17 cellular contexts compared by ENCODE assay signal in the genomic region with DNA sequence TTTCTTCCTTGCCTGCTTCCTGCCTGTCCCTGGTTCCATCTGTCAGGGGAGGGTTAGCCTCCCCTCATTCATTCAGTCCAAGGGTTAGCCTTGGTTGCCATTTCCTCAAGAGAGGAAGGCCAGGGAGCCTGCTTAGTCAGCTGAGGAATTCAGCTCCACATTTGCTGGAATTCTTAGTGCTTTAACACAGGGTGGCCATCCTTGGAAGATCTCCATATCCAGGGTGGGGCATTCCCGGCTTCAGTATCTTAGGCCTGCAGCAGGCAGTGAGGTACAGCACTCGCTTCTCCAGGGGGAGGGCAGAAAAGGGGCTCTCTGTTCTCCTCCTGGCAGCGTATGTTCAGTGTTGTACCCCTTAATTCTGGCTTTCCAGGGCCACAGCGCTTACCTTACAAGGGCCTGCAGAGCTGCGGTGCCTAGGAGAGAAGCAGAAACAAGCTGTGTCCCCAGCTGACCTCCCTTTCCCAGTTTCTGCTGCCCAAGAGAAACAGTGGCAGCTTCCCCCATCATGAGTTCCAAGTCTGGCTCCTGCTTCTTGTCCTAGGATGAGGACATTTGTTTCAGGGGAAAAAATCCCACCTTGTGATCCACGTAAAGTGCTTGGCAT. TPM values are rescaled to one million over a fixed set of nuclear protein-coding genes. Genes with fewer than 3 reads are reported as not detected.
A peak's percentile ranks its signal among the peaks of the same experiment; 100 is the strongest.
DNase-seq lines count a peak whose midpoint lies in the region; ATAC-seq and TF ChIP-seq lines count a peak whose summit lies in the region.
"Had no signal": no experiment of that assay in that cellular context is flagged by ENCODE, and none has a peak within 500 bp of the region (broad histone marks: within the 10 kb centered on the region; RNA-seq: fewer than 3 reads in every experiment).

No MANE protein-coding gene starts in this region.

- no peak overlapping the region for H3K4me3 ChIP-seq in IMR-90 (ENCODE audit: insufficient read depth, low read depth, low read length)
- H3K4me3 ChIP-seq in fibroblast of the aortic adventitia (ENCODE audit: low read depth, low read length): no peak overlapping the region
- H3K4me3 ChIP-seq: SJSA1 had no signal

- no peak overlapping the region for H2BK15ac ChIP-seq in IMR-90 (ENCODE audit: low read depth, low read length)

- H3K27ac ChIP-seq in IMR-90 (ENCODE audit: insufficient read depth, low read length): peak overlapping the region; percentile 12; the same call in 1 of the 2 replicates
- H3K27ac ChIP-seq: C4-2B, SJSA1 had no signal

- H3K4me1 ChIP-seq in IMR-90 (ENCODE audit: control insufficient read depth, insufficient read depth, low read length): peaks cover 16% of the 10 kb centered on the region
- H3K4me1 ChIP-seq: SJSA1 had no signal

- no peak overlapping the region for H3K18ac ChIP-seq in IMR-90 (ENCODE audit: low read depth, low read length)

- no peak for DNase-seq in activated naive CD8-positive, alpha-beta T cell treated with anti-CD3 and anti-CD28 coated beads, Interleukin-2, amount 50 U/mL, for 24 hours
- DNase-seq in activated naive CD8-positive, alpha-beta T cell treated with anti-CD3 and anti-CD28 coated beads for 36 hours: no peak
- peak; percentile 55 for DNase-seq in IMR-90
- peak; percentile 18 for DNase-seq in fibroblast of the aortic adventitia (ENCODE audit: low read depth)
- DNase-seq in osteocyte (ENCODE audit: extremely low spot score, unreplicated experiment): peak; percentile 13
- DNase-seq in stimulated activated CD4-positive, alpha-beta T cell treated with anti-CD3 and anti-CD28 coated beads, Interleukin-12 subunit alpha, Interleukin-12 subunit beta, amount 100 ng/mL, for 4 hours: no peak
- DNase-seq in effector memory CD8-positive, alpha-beta T cell: no peak
- DNase-seq: 8988T, H7, NCI-H1417 treated with DMSO at 0.1 percent for 48 hours, NCI-H1930, NCI-H510A treated with DMSO at 0.1 percent for 48 hours, NCI-H82, PC-3 had no signal

- no peak for TF ChIP-seq CTCF in IMR-90 (conservative IDR thresholded peaks at IDR 0.05; ENCODE audit: low read depth, low read length)
- no peak for TF ChIP-seq CTCF in fibroblast of the aortic adventitia (IDR thresholded peaks at IDR 0.05; ENCODE audit: insufficient read depth, low read length)
- no peak for TF ChIP-seq CTCF in osteocyte (IDR thresholded peaks at IDR 0.05)

- H3K9me1 ChIP-seq in IMR-90 (ENCODE audit: insufficient read depth, low read length): peaks cover 8% of the 10 kb centered on the region

- no peaks in the 10 kb centered on the region for H3K9me3 Mint-ChIP-seq in activated naive CD8-positive, alpha-beta T cell treated with anti-CD3 and anti-CD28 coated beads, Interleukin-2, amount 50 U/mL, for 24 hours
- H3K9me3 Mint-ChIP-seq in activated naive CD8-positive, alpha-beta T cell treated with anti-CD3 and anti-CD28 coated beads for 36 hours: no peaks in the 10 kb centered on the region
- no peaks in the 10 kb centered on the region for H3K9me3 Mint-ChIP-seq in osteocyte (ENCODE audit: unreplicated experiment)
- no peaks in the 10 kb centered on the region for H3K9me3 Mint-ChIP-seq in effector memory CD8-positive, alpha-beta T cell

- H2AK9ac ChIP-seq in IMR-90 (replicated peaks; ENCODE audit: low read depth, low read length, poor library complexity): peak overlapping the region; percentile 92

- CTCF ChIA-PET in IMR-90 (lab: Yijun Ruan, JAX): interaction anchor here (1.0 kb wide), 1 partner anchor 12 kb away, joined by 6 read pairs; a partner anchor contains a TSS

- peak overlapping the region; percentile 7; the same call in 1 of the 2 replicates for H4K5ac ChIP-seq in IMR-90 (ENCODE audit: low read depth, low read length)

- peak overlapping the region; percentile 74 for H4K91ac ChIP-seq in IMR-90 (ENCODE audit: insufficient read depth, low read depth, low read length)

- dilution Hi-C loops in IMR-90 (cut with HindIII; ENCODE audit: low sequenced_read_pairs, unreplicated experiment): no loop called here

- no peak overlapping the region for H2BK5ac ChIP-seq in IMR-90 (ENCODE audit: low read depth, low read length, poor library complexity, severe bottlenecking)

- no peak for ATAC-seq in activated naive CD8-positive, alpha-beta T cell treated with anti-CD3 and anti-CD28 coated beads, Interleukin-2, amount 50 U/mL, for 24 hours
- peak; percentile 83 for ATAC-seq in IMR-90 (ENCODE audit: low read depth)
- ATAC-seq in HG02642 (IDR thresholded peaks at IDR 0.05; ENCODE audit: poor library complexity, unreplicated experiment): no peak
- ATAC-seq in effector memory CD8-positive, alpha-beta T cell (replicated peaks): no peak
- ATAC-seq: PC-3 had no signal

- BruUV-seq in IMR-90 (replicated peaks; lab: Mats Ljungman, UMichigan): no TSS peak

- peaks cover 11% of the 10 kb centered on the region for H3K36me3 ChIP-seq in IMR-90 (ENCODE audit: control insufficient read depth, insufficient read depth, low read length)
- H3K36me3 ChIP-seq: SJSA1 had no signal

- H3K56ac ChIP-seq in IMR-90 (ENCODE audit: extremely low read depth, insufficient read depth, low read length): no peak overlapping the region

- H3K27me3 Mint-ChIP-seq in activated naive CD8-positive, alpha-beta T cell treated with anti-CD3 and anti-CD28 coated beads, Interleukin-2, amount 50 U/mL, for 24 hours: no peaks in the 10 kb centered on the region
- no peaks in the 10 kb centered on the region for H3K27me3 Mint-ChIP-seq in activated naive CD8-positive, alpha-beta T cell treated with anti-CD3 and anti-CD28 coated beads for 36 hours
- no peaks in the 10 kb centered on the region for H3K27me3 Mint-ChIP-seq in osteocyte (ENCODE audit: unreplicated experiment)
- H3K27me3 Mint-ChIP-seq in effector memory CD8-positive, alpha-beta T cell: no peaks in the 10 kb centered on the region

- H4K20me1 ChIP-seq in IMR-90 (ENCODE audit: insufficient read depth, low read length): no peaks in the 10 kb centered on the region; the same call in 1 of the 2 replicates

- peak overlapping the region; percentile 70; the same call in 1 of the 2 replicates for H3K4ac ChIP-seq in IMR-90 (ENCODE audit: low read depth, low read length)

- intact Hi-C loops in IMR-90 (cut with micrococcal nuclease): no loop called here

- POLR2A ChIA-PET in IMR-90 (lab: Charles Lee; ENCODE audit: unreplicated experiment): no interaction called here

- H2BK20ac ChIP-seq in IMR-90 (ENCODE audit: low read depth, low read length): peak overlapping the region; percentile 8

- no peak for TF ChIP-seq POLR2A in IMR-90 (IDR thresholded peaks at IDR 0.05; ENCODE audit: low read depth, low read length)

- H3K79me1 ChIP-seq in IMR-90 (ENCODE audit: low read depth in 1 of 2, low read length in 2 of 2): peaks cover 0 to 11% of the 10 kb centered on the region in 2 experiments; a peak in 2 of 4 replicates

- H3K4me2 ChIP-seq in IMR-90 (ENCODE audit: low read depth, low read length): no peak overlapping the region

- peak overlapping the region; percentile 65 for H3K14ac ChIP-seq in IMR-90 (replicated peaks; ENCODE audit: low read depth, low read length)

- H2BK120ac ChIP-seq in IMR-90 (ENCODE audit: low read depth, low read length): peak overlapping the region; percentile 52; the same call in 1 of the 2 replicates

- H2AFZ ChIP-seq in IMR-90 (replicated peaks; ENCODE audit: low read length, poor library complexity): peak overlapping the region; percentile 25

- in situ Hi-C loops in IMR-90 (cut with MboI; ENCODE audit: low sequenced_read_pairs): no loop called here

- H3K9ac ChIP-seq in IMR-90 (ENCODE audit: low read depth, low read length): no peak overlapping the region

- H4K8ac ChIP-seq in IMR-90 (ENCODE audit: low read depth in 2 of 2, low read length in 2 of 2): peak overlapping the region; percentile 36 to 55; a peak in 3 of 4 replicates

- no peak overlapping the region for H3K4me3 Mint-ChIP-seq in activated naive CD8-positive, alpha-beta T cell treated with anti-CD3 and anti-CD28 coated beads, Interleukin-2, amount 50 U/mL, for 24 hours
- no peak overlapping the region for H3K4me3 Mint-ChIP-seq in activated naive CD8-positive, alpha-beta T cell treated with anti-CD3 and anti-CD28 coated beads for 36 hours
- H3K4me3 Mint-ChIP-seq in osteocyte (ENCODE audit: unreplicated experiment): no peak overlapping the region
- no peak overlapping the region for H3K4me3 Mint-ChIP-seq in effector memory CD8-positive, alpha-beta T cell

- 80% methylated on average over 1 of the region's 6 CpGs; no CpG with 5 or more reads in 1 of the 2 experiments for WGBS in IMR-90 (ENCODE audit: extremely low coverage in 2 of 2, insufficient read length in 1 of 2), 2 experiments

- peak overlapping the region; percentile 86; the same call in 1 of the 2 replicates for H2AK5ac ChIP-seq in IMR-90 (ENCODE audit: low read depth, low read length)

- H3K27ac Mint-ChIP-seq in activated naive CD8-positive, alpha-beta T cell treated with anti-CD3 and anti-CD28 coated beads, Interleukin-2, amount 50 U/mL, for 24 hours: peak overlapping the region; percentile 7
- no peak overlapping the region for H3K27ac Mint-ChIP-seq in activated naive CD8-positive, alpha-beta T cell treated with anti-CD3 and anti-CD28 coated beads for 36 hours
- H3K27ac Mint-ChIP-seq in osteocyte (ENCODE audit: unreplicated experiment): no peak overlapping the region
- H3K27ac Mint-ChIP-seq in effector memory CD8-positive, alpha-beta T cell: no peak overlapping the region

- H3K36me3 Mint-ChIP-seq in activated naive CD8-positive, alpha-beta T cell treated with anti-CD3 and anti-CD28 coated beads, Interleukin-2, amount 50 U/mL, for 24 hours (ENCODE audit: low read depth): peaks cover 14% of the 10 kb centered on the region
- H3K36me3 Mint-ChIP-seq in activated naive CD8-positive, alpha-beta T cell treated with anti-CD3 and anti-CD28 coated beads for 36 hours: peaks cover 7% of the 10 kb centered on the region
- H3K36me3 Mint-ChIP-seq in osteocyte (ENCODE audit: unreplicated experiment): peaks cover 24% of the 10 kb centered on the region
- H3K36me3 Mint-ChIP-seq in effector memory CD8-positive, alpha-beta T cell (ENCODE audit: insufficient read depth): peaks cover 12% of the 10 kb centered on the region

- H3K9me3 ChIP-seq in IMR-90 (ENCODE audit: control insufficient read depth, insufficient read depth, low read length): no peaks in the 10 kb centered on the region
- H3K9me3 ChIP-seq: SJSA1 had no signal

- H3K4me1 Mint-ChIP-seq in activated naive CD8-positive, alpha-beta T cell treated with anti-CD3 and anti-CD28 coated beads, Interleukin-2, amount 50 U/mL, for 24 hours: no peaks in the 10 kb centered on the region
- H3K4me1 Mint-ChIP-seq in activated naive CD8-positive, alpha-beta T cell treated with anti-CD3 and anti-CD28 coated beads for 36 hours: no peaks in the 10 kb centered on the region
- no peaks in the 10 kb centered on the region for H3K4me1 Mint-ChIP-seq in osteocyte (ENCODE audit: unreplicated experiment)
- H3K4me1 Mint-ChIP-seq in effector memory CD8-positive, alpha-beta T cell (ENCODE audit: low read depth in 2 of 2): peaks cover 0 to 2% of the 10 kb centered on the region in 2 donors

- H3K23ac ChIP-seq in IMR-90 (ENCODE audit: low read depth, low read length): peak overlapping the region; percentile 60; the same call in 1 of the 2 replicates

- no peaks in the 10 kb centered on the region for H3K27me3 ChIP-seq in IMR-90 (ENCODE audit: control insufficient read depth, insufficient read depth, low read length)
- H3K27me3 ChIP-seq: SJSA1 had no signal

- TF ChIP-seq RAD21 in IMR-90 (IDR thresholded peaks at IDR 0.05; ENCODE audit: low read length): no peak

RNA-seq across cellular contexts. Expression of a gene that starts 12.6 kb away (rescaled TPM):
- 1 to 10 TPM; 8.9 to 9.9 TPM for total RNA-seq in activated naive CD8-positive, alpha-beta T cell treated with anti-CD3 and anti-CD28 coated beads for 36 hours
- total RNA-seq in IMR-90 (2012; rRNA removed) (5.0 and 5.2 TPM in 2 replicates), fibroblast of the aortic adventitia (ENCODE audit: low replicate concordance) (4.9 and 8.6 TPM in 2 replicates), osteocyte (9.1 and 9.9 TPM in 2 replicates)
- polyA plus RNA-seq in IMR-90 (2012; rRNA removed): 4.6 and 4.7 TPM in 2 replicates
- 2.8 TPM in 2 replicates for polyA plus RNA-seq in IMR-90 (2012; cell fraction: cytosol; rRNA removed)
- polyA plus RNA-seq in IMR-90 (2012; cell fraction: nucleus; rRNA removed; ENCODE audit: low replicate concordance): 7.5 and 18.8 TPM in 2 replicates

RNA-seq across cellular contexts. Expression of a gene that starts 28.1 kb away (rescaled TPM):
- 100 to 1,000 TPM; 121 to 123 TPM for total RNA-seq in activated naive CD8-positive, alpha-beta T cell treated with anti-CD3 and anti-CD28 coated beads for 36 hours
- 21.3 and 60.8 TPM in 2 replicates for total RNA-seq in IMR-90 (2012; rRNA removed)
- 33.4 and 34.5 TPM in 2 replicates for polyA plus RNA-seq in IMR-90 (2012; rRNA removed)
- polyA plus RNA-seq in IMR-90 (2012; cell fraction: cytosol; rRNA removed): 36.6 and 39.1 TPM in 2 replicates
- polyA plus RNA-seq in IMR-90 (2012; cell fraction: nucleus; rRNA removed; ENCODE audit: low replicate concordance): 16.3 and 34.0 TPM in 2 replicates
- 64.6 and 181 TPM in 2 replicates for total RNA-seq in fibroblast of the aortic adventitia (ENCODE audit: low replicate concordance)
- total RNA-seq in osteocyte: 48.7 and 50.9 TPM in 2 replicates

Comparison
In these comparisons a context has a peak if more than half of its experiments do, and no peak if none do; other contexts are left out.
1. DNase-seq: peak in IMR-90 (single experiment), fibroblast of the aortic adventitia (single experiment) and osteocyte (single experiment); none in activated naive CD8-positive, alpha-beta T cell treated with anti-CD3 and anti-CD28 coated beads, Interleukin-2, amount 50 U/mL, for 24 hours (single experiment), activated naive CD8-positive, alpha-beta T cell treated with anti-CD3 and anti-CD28 coated beads for 36 hours (single experiment), stimulated activated CD4-positive, alpha-beta T cell treated with anti-CD3 and anti-CD28 coated beads, Interleukin-12 subunit alpha, Interleukin-12 subunit beta, amount 100 ng/mL, for 4 hours (single experiment) and effector memory CD8-positive, alpha-beta T cell (0 of 3).